ENCODE assay signal across 17 cellular contexts in genomic region chr6:35282472-35282871, GRCh38. TPM values are rescaled to one million over a fixed set of nuclear protein-coding genes. Genes with fewer than 3 reads are reported as not detected.
A peak's percentile ranks its signal among the peaks of the same experiment; 100 is the strongest.
DNase-seq lines count a peak whose midpoint lies in the region; ATAC-seq, FAIRE-seq and TF ChIP-seq lines count a peak whose summit lies in the region.
"Had no signal": no experiment of that assay in that cellular context is flagged by ENCODE, and none has a peak within 500 bp of the region (broad histone marks: within the 10 kb centered on the region; RNA-seq: fewer than 3 reads in every experiment).

No MANE protein-coding gene starts in this region.

- TF ChIP-seq POLR2A in K562 (conservative IDR thresholded peaks at IDR 0.05), result no peak
- TF ChIP-seq POLR2A in gastrocnemius medialis (IDR thresholded peaks at IDR 0.05), result no peak

- no peaks in the 10 kb centered on the region for H3K9me1 ChIP-seq in K562 (ENCODE audit: control insufficient read depth, insufficient read depth, low read length)

- intact Hi-C loops in K562 (cut with micrococcal nuclease) (no loop called here), gastrocnemius medialis (cut with DNase I; ENCODE audit: low total_unique reads) (no loop called here)

- H3K9ac ChIP-seq in K562 (ENCODE audit: insufficient read depth in 1 of 2, low read depth in 2 of 2, low read length in 2 of 2), result no peak overlapping the region
- H3K9ac ChIP-seq: GM23248 had no signal

- H3K27me3 ChIP-seq in K562 (ENCODE audit: control insufficient read depth in 2 of 2, insufficient read depth in 2 of 2, low read length in 2 of 2), result no peaks in the 10 kb centered on the region
- no peaks in the 10 kb centered on the region for H3K27me3 ChIP-seq in gastrocnemius medialis
- H3K27me3 ChIP-seq in hepatocyte, result no peaks in the 10 kb centered on the region
- H3K27me3 ChIP-seq: BE2C had no signal

- H3K36me3 ChIP-seq in K562 (ENCODE audit: control insufficient read depth, insufficient read depth, low read length) (peaks cover 3% of the 10 kb centered on the region; the same call in 2 of the 3 replicates), gastrocnemius medialis (peaks cover 0 to 20% of the 10 kb centered on the region in 2 donors), hepatocyte (replicated peaks; ENCODE audit: insufficient read depth, low read depth) (no peaks in the 10 kb centered on the region)

- no peaks in the 10 kb centered on the region for H4K20me1 ChIP-seq in K562 (replicated peaks; ENCODE audit: control insufficient read depth, insufficient read depth, low read length)
- H4K20me1 ChIP-seq in hepatocyte (ENCODE audit: insufficient read depth, poor library complexity, severe bottlenecking), result no peaks in the 10 kb centered on the region

- H3K4me2 ChIP-seq in K562 (ENCODE audit: insufficient read depth, low read length) (no peak overlapping the region), hepatocyte (no peak overlapping the region)
- H3K4me2 ChIP-seq: A549 had no signal

- no peaks in the 10 kb centered on the region for H3K79me2 ChIP-seq in K562 (ENCODE audit: control insufficient read depth, insufficient read depth, low read length)
- H3K79me2 ChIP-seq in hepatocyte, result no peaks in the 10 kb centered on the region

- no peak overlapping the region for H3K4me3 ChIP-seq in K562
- H3K4me3 ChIP-seq in gastrocnemius medialis, result no peak overlapping the region
- H3K4me3 ChIP-seq in hepatocyte, result no peak overlapping the region
- H3K4me3 ChIP-seq: A549, GM12878, GM23248 had no signal

- H3K27ac ChIP-seq in K562 (ENCODE audit: extremely low read depth, low read depth, low read length) (no peak overlapping the region), gastrocnemius medialis (peak overlapping the region; percentile 28 to 76 (median 62)), hepatocyte (no peak overlapping the region)
- H3K27ac ChIP-seq: A549, C4-2B, GM23248 had no signal

- H3K9me3 ChIP-seq in K562 (replicated peaks; ENCODE audit: control insufficient read depth, insufficient read depth, low read depth, low read length) (no peaks in the 10 kb centered on the region), gastrocnemius medialis (no peaks in the 10 kb centered on the region), hepatocyte (ENCODE audit: low read depth) (no peaks in the 10 kb centered on the region)
- H3K9me3 ChIP-seq: A549, BE2C had no signal

- H3K4me1 ChIP-seq in K562 (replicated peaks in 1 of 2; ENCODE audit: control insufficient read depth in 2 of 2, insufficient read depth in 2 of 2, low read length in 2 of 2), result no peaks in the 10 kb centered on the region; a peak in 1 of 5 replicates
- H3K4me1 ChIP-seq in gastrocnemius medialis, result peaks cover 21 to 46% of the 10 kb centered on the region in 2 donors
- H3K4me1 ChIP-seq in hepatocyte (ENCODE audit: insufficient read depth), result no peaks in the 10 kb centered on the region
- H3K4me1 ChIP-seq: A549, BE2C had no signal

- ATAC-seq in K562, result no peak
- peak; percentile 44 to 55 for ATAC-seq in gastrocnemius medialis
- no peak for ATAC-seq in HG03175 (IDR thresholded peaks at IDR 0.05; ENCODE audit: unreplicated experiment)
- ATAC-seq: A549, GM12878, HCT116 had no signal

- no peak for TF ChIP-seq EP300 in Ishikawa (IDR thresholded peaks at IDR 0.05; ENCODE audit: borderline replicate concordance)
- TF ChIP-seq EP300 in K562 (IDR thresholded peaks at IDR 0.05; ENCODE audit: low read length), result no peak

- POLR2A ChIA-PET in K562 (lab: Yijun Ruan, JAX), result interaction anchor here (0.7 to 0.9 kb wide), 2 partner anchors 11 to 14 kb away, joined by 3 read pairs; no protein-coding TSS in a partner anchor

- no peak for FAIRE-seq in K562 (lab: Jason Lieb, UNC)
- FAIRE-seq: A549, GM12878, GM18507, H54 had no signal

- WGBS in K562 (ENCODE audit: insufficient coverage, low coverage, missing lambda C conversion rate), result 18% methylated on average over 2 of the region's 2 CpGs
- 87% methylated on average over 2 of the region's 2 CpGs for WGBS in hepatocyte (ENCODE audit: low lambda C conversion rate, missing lambda C conversion rate)

- TF ChIP-seq RAD21 in Ishikawa (IDR thresholded peaks at IDR 0.05; ENCODE audit: low read depth), result no peak
- TF ChIP-seq RAD21 in K562 (CRISPR knock-in tag; conservative IDR thresholded peaks at IDR 0.05 in 1 of 2, IDR thresholded peaks at IDR 0.05 in 1 of 2), result no peak

- in situ Hi-C loops in K562 (cut with MboI), result no loop called here
- in situ Hi-C loops in gastrocnemius medialis (cut with MboI; ENCODE audit: low sequenced_read_pairs in 4 of 4), result no loop called here

- TF ChIP-seq CTCF in K562 (IDR thresholded peaks at IDR 0.05 in 2 of 3, conservative IDR thresholded peaks at IDR 0.05 in 1 of 3; ENCODE audit: insufficient read depth in 2 of 3, low read depth in 1 of 3, low read length in 3 of 3) (no peak), gastrocnemius medialis (IDR thresholded peaks at IDR 0.05 in 4 of 5, conservative IDR thresholded peaks at IDR 0.05 in 1 of 5) (no peak), hepatocyte (IDR thresholded peaks at IDR 0.05; ENCODE audit: poor library complexity) (no peak)

- DNase-seq in MV-4-11 (lab: John Stamatoyannopoulos, UW) (peak; percentile 20), K562 (ENCODE audit: extremely low read depth in 1 of 4, low spot score in 3 of 4) (no peak), gastrocnemius medialis (no peak), NCI-H1092 treated with DMSO at 0.1 percent for 48 hours (lab: John Stamatoyannopoulos, UW) (no peak), hepatocyte (ENCODE audit: low spot score) (no peak)
- DNase-seq: BE2C; CD4-positive, alpha-beta memory T cell; DMS79; GM23248 had no signal

- CTCF ChIA-PET in K562 (lab: Yijun Ruan, JAX; ENCODE audit: low intra/inter-chr PET ratio), result no interaction called here

- no TSS peak for BruUV-seq in K562 (replicated peaks; lab: Mats Ljungman, UMichigan)

- no peaks in the 10 kb centered on the region for H3K9me2 ChIP-seq in hepatocyte (replicated peaks; ENCODE audit: insufficient read depth)

- no peak overlapping the region for H2AFZ ChIP-seq in K562 (ENCODE audit: low read depth, low read length)
- no peak overlapping the region for H2AFZ ChIP-seq in hepatocyte
- H2AFZ ChIP-seq: GM23248 had no signal

RNA-seq across cellular contexts. Expression of gene DEF6, which starts 15.1 kb away (rescaled TPM):
- total RNA-seq in K562 (2011; cell fraction: chromatin; rRNA removed; ENCODE audit: low replicate concordance), result 16.1 and 32.8 TPM in 2 replicates
- total RNA-seq in K562 (2011; cell fraction: nucleolus; rRNA removed), result 31.3 and 33.7 TPM in 2 replicates
- total RNA-seq in K562 (2011; cell fraction: nucleoplasm; rRNA removed), result 22.9 and 25.3 TPM in 2 replicates
- 42.0 and 43.4 TPM in 2 replicates for total RNA-seq in K562 (2014; rRNA removed)
- 10.0 and 13.5 TPM in 2 replicates for total RNA-seq in K562 (2014; rRNA removed; fragmentation: Illumina TruSeq; extraction: Trizol)
- total RNA-seq in K562 (2015; rRNA removed; fragmentation: Illumina TruSeq; extraction: Trizol), result 22.7 and 24.5 TPM in 2 replicates
- 30.9 and 37.8 TPM in 2 replicates for total RNA-seq in K562 (2021)
- polyA plus RNA-seq in K562 (2011; rRNA removed), result 27.5 and 42.7 TPM in 2 replicates
- polyA plus RNA-seq in K562 (2011; cell fraction: cytosol; rRNA removed), result 38.6 and 39.4 TPM in 2 replicates
- polyA plus RNA-seq in K562 (2011; cell fraction: nucleus; rRNA removed), result 97.0 and 136 TPM in 2 replicates
- polyA plus RNA-seq in K562 (2012), result 23.2 and 45.2 TPM in 2 replicates
- polyA plus RNA-seq in K562 (2014; fragmentation: Illumina TruSeq; extraction: Trizol), result 15.9 and 22.0 TPM in 2 replicates
- polyA plus RNA-seq in K562 (2014; fragmentation: Nextera tagmentation; extraction: Ambion mirVana), result 1 to 10 TPM; 1.3 to 1.4 TPM
- 44.6 and 45.7 TPM in 2 replicates for polyA plus RNA-seq in K562 (2014; rRNA removed)
- polyA minus RNA-seq in K562 (2011; rRNA and poly(A)+ RNA removed), result 22.7 and 23.2 TPM in 2 replicates
- polyA minus RNA-seq in K562 (2011; cell fraction: cytosol; rRNA and poly(A)+ RNA removed), result 15.9 and 23.3 TPM in 2 replicates
- 25.7 and 35.2 TPM in 2 replicates for polyA minus RNA-seq in K562 (2011; cell fraction: nucleus; rRNA and poly(A)+ RNA removed)
- total RNA-seq in gastrocnemius medialis, result 1 to 10 TPM in 1 of 4 donors, under 1 TPM in 3; 0.15 to 2.9 (median 0.68) TPM
- 2.2 and 3.7 TPM in 2 replicates for total RNA-seq in hepatocyte
- polyA plus RNA-seq in hepatocyte, result 3.7 and 3.8 TPM in 2 replicates

RNA-seq across cellular contexts. Expression of gene ZNF76, which starts 22.9 kb away (rescaled TPM):
- total RNA-seq in K562 (2011; cell fraction: chromatin; rRNA removed; ENCODE audit: low replicate concordance), result 63.3 and 125 TPM in 2 replicates
- total RNA-seq in K562 (2011; cell fraction: nucleolus; rRNA removed), result 52.7 and 67.8 TPM in 2 replicates
- 59.0 and 75.9 TPM in 2 replicates for total RNA-seq in K562 (2011; cell fraction: nucleoplasm; rRNA removed)
- total RNA-seq in K562 (2014; rRNA removed), result 10.7 and 13.1 TPM in 2 replicates
- 3.9 and 4.4 TPM in 2 replicates for total RNA-seq in K562 (2014; rRNA removed; fragmentation: Illumina TruSeq; extraction: Trizol)
- total RNA-seq in K562 (2015; rRNA removed; fragmentation: Illumina TruSeq; extraction: Trizol), result 4.3 and 5.0 TPM in 2 replicates
- total RNA-seq in K562 (2021), result 13.1 and 16.0 TPM in 2 replicates
- polyA plus RNA-seq in K562 (2011; rRNA removed), result 14.9 and 26.5 TPM in 2 replicates
- polyA plus RNA-seq in K562 (2011; cell fraction: cytosol; rRNA removed), result 13.5 and 17.8 TPM in 2 replicates
- 121 and 138 TPM in 2 replicates for polyA plus RNA-seq in K562 (2011; cell fraction: nucleus; rRNA removed)
- 11.7 and 27.2 TPM in 2 replicates for polyA plus RNA-seq in K562 (2012)
- polyA plus RNA-seq in K562 (2014; fragmentation: Illumina TruSeq; extraction: Trizol), result 10.9 and 16.1 TPM in 2 replicates
- polyA plus RNA-seq in K562 (2014; fragmentation: Nextera tagmentation; extraction: Ambion mirVana), result 1 to 10 TPM; 1.2 to 1.3 TPM
- 16.9 and 17.8 TPM in 2 replicates for polyA plus RNA-seq in K562 (2014; rRNA removed)
- 13.5 and 18.6 TPM in 2 replicates for polyA minus RNA-seq in K562 (2011; rRNA and poly(A)+ RNA removed)
- 3.8 and 11.0 TPM in 2 replicates for polyA minus RNA-seq in K562 (2011; cell fraction: cytosol; rRNA and poly(A)+ RNA removed)
- polyA minus RNA-seq in K562 (2011; cell fraction: nucleus; rRNA and poly(A)+ RNA removed), result 18.3 and 27.4 TPM in 2 replicates
- 10 to 100 TPM; 26.1 to 35.2 (median 27.5) TPM for total RNA-seq in gastrocnemius medialis
- 11.4 and 17.0 TPM in 2 replicates for total RNA-seq in hepatocyte
- 28.0 and 43.7 TPM in 2 replicates for polyA plus RNA-seq in hepatocyte

RNA-seq across cellular contexts. Expression of gene PPARD, which starts 59.9 kb away (rescaled TPM):
- 15.0 and 29.8 TPM in 2 replicates for total RNA-seq in K562 (2011; cell fraction: chromatin; rRNA removed; ENCODE audit: low replicate concordance)
- 15.7 and 18.3 TPM in 2 replicates for total RNA-seq in K562 (2011; cell fraction: nucleolus; rRNA removed)
- 17.1 and 18.0 TPM in 2 replicates for total RNA-seq in K562 (2011; cell fraction: nucleoplasm; rRNA removed)
- total RNA-seq in K562 (2014; rRNA removed) (3.8 and 5.1 TPM in 2 replicates), K562 (2014; rRNA removed; fragmentation: Illumina TruSeq; extraction: Trizol) (1.7 and 2.0 TPM in 2 replicates), K562 (2015; rRNA removed; fragmentation: Illumina TruSeq; extraction: Trizol) (3.1 and 3.3 TPM in 2 replicates), K562 (2021) (11.4 and 13.2 TPM in 2 replicates), gastrocnemius medialis (10 to 100 TPM in 3 of 4 donors, 1 to 10 TPM in 1; 6.3 to 16.7 (median 12.0) TPM), hepatocyte (7.6 and 9.1 TPM in 2 replicates)
- polyA plus RNA-seq in K562 (2011; rRNA removed) (8.1 and 18.2 TPM in 2 replicates), K562 (2014; fragmentation: Illumina TruSeq; extraction: Trizol) (9.2 and 11.4 TPM in 2 replicates), K562 (2014; fragmentation: Nextera tagmentation; extraction: Ambion mirVana) (under 1 TPM; 0.14 to 0.18 TPM), K562 (2014; rRNA removed) (9.5 and 9.7 TPM in 2 replicates), hepatocyte (17.4 and 20.4 TPM in 2 replicates)
- 16.0 and 18.8 TPM in 2 replicates for polyA plus RNA-seq in K562 (2011; cell fraction: cytosol; rRNA removed)
- polyA plus RNA-seq in K562 (2011; cell fraction: nucleus; rRNA removed), result 26.6 and 29.0 TPM in 2 replicates
- 10.8 and 20.2 TPM in 2 replicates for polyA plus RNA-seq in K562 (2012)
- polyA minus RNA-seq in K562 (2011; rRNA and poly(A)+ RNA removed), result 7.2 TPM in 2 replicates
- 6.5 and 10.1 TPM in 2 replicates for polyA minus RNA-seq in K562 (2011; cell fraction: cytosol; rRNA and poly(A)+ RNA removed)
- 5.0 and 6.9 TPM in 2 replicates for polyA minus RNA-seq in K562 (2011; cell fraction: nucleus; rRNA and poly(A)+ RNA removed)

Comparison
In these comparisons a context has a peak if more than half of its experiments do, and no peak if none do; other contexts are left out.
1. ATAC-seq: peak in gastrocnemius medialis (2 of 2); none in K562 (single experiment) and HG03175 (single experiment).
2. H3K27ac ChIP-seq: peak in gastrocnemius medialis (4 of 4); none in K562 (single experiment) and hepatocyte (single experiment).